2 cellular contexts compared by ENCODE assay signal in the genomic region with DNA sequence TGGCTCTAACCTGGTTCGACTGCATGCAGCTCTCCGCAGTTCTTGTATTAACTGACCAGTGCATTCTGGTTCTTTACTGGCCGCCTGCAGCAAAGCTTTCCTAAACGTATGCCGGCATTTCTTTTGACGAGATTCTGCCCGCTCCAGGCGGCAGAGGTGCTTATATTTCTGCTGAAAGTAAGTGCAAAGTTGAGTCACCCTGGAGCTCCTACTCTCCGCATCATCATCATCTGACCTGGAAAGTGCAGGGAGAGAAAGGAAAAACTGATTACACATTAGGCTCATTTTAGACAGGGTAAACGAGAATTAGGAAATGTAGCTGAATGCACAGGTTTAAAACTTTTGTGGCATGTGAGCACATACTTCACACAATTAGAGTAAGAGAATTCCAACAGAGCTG.
TF ChIP-seq lines count a peak whose summit lies in the region.

No MANE protein-coding gene starts in this region.

TF ChIP-seq in GM23338, 12 proteins besides CTCF, POLR2A, EP300 and RAD21:
- TF ChIP-seq, protein P1, sequence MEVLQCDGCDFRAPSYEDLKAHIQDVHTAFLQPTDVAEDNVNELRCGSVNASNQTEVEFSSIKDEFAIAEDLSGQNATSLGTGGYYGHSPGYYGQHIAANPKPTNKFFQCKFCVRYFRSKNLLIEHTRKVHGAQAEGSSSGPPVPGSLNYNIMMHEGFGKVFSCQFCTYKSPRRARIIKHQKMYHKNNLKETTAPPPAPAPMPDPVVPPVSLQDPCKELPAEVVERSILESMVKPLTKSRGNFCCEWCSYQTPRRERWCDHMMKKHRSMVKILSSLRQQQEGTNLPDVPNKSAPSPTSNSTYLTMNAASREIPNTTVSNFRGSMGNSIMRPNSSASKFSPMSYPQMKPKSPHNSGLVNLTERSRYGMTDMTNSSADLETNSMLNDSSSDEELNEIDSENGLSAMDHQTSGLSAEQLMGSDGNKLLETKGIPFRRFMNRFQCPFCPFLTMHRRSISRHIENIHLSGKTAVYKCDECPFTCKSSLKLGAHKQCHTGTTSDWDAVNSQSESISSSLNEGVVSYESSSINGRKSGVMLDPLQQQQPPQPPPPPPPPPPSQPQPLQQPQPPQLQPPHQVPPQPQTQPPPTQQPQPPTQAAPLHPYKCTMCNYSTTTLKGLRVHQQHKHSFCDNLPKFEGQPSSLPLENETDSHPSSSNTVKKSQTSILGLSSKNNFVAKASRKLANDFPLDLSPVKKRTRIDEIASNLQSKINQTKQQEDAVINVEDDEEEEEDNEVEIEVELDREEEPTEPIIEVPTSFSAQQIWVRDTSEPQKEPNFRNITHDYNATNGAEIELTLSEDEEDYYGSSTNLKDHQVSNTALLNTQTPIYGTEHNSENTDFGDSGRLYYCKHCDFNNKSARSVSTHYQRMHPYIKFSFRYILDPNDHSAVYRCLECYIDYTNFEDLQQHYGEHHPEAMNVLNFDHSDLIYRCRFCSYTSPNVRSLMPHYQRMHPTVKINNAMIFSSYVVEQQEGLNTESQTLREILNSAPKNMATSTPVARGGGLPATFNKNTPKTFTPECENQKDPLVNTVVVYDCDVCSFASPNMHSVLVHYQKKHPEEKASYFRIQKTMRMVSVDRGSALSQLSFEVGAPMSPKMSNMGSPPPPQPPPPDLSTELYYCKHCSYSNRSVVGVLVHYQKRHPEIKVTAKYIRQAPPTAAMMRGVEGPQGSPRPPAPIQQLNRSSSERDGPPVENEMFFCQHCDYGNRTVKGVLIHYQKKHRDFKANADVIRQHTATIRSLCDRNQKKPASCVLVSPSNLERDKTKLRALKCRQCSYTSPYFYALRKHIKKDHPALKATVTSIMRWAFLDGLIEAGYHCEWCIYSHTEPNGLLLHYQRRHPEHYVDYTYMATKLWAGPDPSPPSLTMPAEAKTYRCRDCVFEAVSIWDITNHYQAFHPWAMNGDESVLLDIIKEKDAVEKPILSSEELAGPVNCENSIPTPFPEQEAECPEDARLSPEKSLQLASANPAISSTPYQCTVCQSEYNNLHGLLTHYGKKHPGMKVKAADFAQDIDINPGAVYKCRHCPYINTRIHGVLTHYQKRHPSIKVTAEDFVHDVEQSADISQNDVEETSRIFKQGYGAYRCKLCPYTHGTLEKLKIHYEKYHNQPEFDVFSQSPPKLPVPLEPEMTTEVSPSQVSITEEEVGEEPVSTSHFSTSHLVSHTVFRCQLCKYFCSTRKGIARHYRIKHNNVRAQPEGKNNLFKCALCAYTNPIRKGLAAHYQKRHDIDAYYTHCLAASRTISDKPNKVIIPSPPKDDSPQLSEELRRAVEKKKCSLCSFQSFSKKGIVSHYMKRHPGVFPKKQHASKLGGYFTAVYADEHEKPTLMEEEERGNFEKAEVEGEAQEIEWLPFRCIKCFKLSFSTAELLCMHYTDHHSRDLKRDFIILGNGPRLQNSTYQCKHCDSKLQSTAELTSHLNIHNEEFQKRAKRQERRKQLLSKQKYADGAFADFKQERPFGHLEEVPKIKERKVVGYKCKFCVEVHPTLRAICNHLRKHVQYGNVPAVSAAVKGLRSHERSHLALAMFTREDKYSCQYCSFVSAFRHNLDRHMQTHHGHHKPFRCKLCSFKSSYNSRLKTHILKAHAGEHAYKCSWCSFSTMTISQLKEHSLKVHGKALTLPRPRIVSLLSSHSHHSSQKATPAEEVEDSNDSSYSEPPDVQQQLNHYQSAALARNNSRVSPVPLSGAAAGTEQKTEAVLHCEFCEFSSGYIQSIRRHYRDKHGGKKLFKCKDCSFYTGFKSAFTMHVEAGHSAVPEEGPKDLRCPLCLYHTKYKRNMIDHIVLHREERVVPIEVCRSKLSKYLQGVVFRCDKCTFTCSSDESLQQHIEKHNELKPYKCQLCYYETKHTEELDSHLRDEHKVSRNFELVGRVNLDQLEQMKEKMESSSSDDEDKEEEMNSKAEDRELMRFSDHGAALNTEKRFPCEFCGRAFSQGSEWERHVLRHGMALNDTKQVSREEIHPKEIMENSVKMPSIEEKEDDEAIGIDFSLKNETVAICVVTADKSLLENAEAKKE (CRISPR knock-in tag; IDR thresholded peaks at IDR 0.05), result no peak
- TF ChIP-seq EZH2 (IDR thresholded peaks at IDR 0.05; ENCODE audit: low read depth, unreplicated experiment) (no peak), STAT1 (IDR thresholded peaks at IDR 0.05; ENCODE audit: unreplicated experiment) (no peak), POLR2AphosphoS5 (IDR thresholded peaks at IDR 0.05; ENCODE audit: low read depth) (no peak), NANOG (IDR thresholded peaks at IDR 0.05; ENCODE audit: borderline replicate concordance) (no peak), ZNF114 (CRISPR knock-in tag; IDR thresholded peaks at IDR 0.05) (no peak), EZH2phosphoT487 (IDR thresholded peaks at IDR 0.05; ENCODE audit: unreplicated experiment) (no peak)
- TF ChIP-seq, protein P2, sequence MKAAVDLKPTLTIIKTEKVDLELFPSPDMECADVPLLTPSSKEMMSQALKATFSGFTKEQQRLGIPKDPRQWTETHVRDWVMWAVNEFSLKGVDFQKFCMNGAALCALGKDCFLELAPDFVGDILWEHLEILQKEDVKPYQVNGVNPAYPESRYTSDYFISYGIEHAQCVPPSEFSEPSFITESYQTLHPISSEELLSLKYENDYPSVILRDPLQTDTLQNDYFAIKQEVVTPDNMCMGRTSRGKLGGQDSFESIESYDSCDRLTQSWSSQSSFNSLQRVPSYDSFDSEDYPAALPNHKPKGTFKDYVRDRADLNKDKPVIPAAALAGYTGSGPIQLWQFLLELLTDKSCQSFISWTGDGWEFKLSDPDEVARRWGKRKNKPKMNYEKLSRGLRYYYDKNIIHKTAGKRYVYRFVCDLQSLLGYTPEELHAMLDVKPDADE (IDR thresholded peaks at IDR 0.05), result no peak
TF ChIP-seq in GM23338: peak in this region for 0.

TF ChIP-seq in WTC11, 78 proteins besides CTCF, POLR2A, EP300 and RAD21 (continued from another document):
- TF ChIP-seq, protein P3, sequence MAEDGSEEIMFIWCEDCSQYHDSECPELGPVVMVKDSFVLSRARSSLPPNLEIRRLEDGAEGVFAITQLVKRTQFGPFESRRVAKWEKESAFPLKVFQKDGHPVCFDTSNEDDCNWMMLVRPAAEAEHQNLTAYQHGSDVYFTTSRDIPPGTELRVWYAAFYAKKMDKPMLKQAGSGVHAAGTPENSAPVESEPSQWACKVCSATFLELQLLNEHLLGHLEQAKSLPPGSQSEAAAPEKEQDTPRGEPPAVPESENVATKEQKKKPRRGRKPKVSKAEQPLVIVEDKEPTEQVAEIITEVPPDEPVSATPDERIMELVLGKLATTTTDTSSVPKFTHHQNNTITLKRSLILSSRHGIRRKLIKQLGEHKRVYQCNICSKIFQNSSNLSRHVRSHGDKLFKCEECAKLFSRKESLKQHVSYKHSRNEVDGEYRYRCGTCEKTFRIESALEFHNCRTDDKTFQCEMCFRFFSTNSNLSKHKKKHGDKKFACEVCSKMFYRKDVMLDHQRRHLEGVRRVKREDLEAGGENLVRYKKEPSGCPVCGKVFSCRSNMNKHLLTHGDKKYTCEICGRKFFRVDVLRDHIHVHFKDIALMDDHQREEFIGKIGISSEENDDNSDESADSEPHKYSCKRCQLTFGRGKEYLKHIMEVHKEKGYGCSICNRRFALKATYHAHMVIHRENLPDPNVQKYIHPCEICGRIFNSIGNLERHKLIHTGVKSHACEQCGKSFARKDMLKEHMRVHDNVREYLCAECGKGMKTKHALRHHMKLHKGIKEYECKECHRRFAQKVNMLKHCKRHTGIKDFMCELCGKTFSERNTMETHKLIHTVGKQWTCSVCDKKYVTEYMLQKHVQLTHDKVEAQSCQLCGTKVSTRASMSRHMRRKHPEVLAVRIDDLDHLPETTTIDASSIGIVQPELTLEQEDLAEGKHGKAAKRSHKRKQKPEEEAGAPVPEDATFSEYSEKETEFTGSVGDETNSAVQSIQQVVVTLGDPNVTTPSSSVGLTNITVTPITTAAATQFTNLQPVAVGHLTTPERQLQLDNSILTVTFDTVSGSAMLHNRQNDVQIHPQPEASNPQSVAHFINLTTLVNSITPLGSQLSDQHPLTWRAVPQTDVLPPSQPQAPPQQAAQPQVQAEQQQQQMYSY (CRISPR knock-in tag; IDR thresholded peaks at IDR 0.05), result no peak
- TF ChIP-seq JAZF1 (CRISPR knock-in tag; IDR thresholded peaks at IDR 0.05) (no peak), ESRRA (CRISPR knock-in tag; IDR thresholded peaks at IDR 0.05; ENCODE audit: borderline replicate concordance) (no peak), KAT7 (CRISPR knock-in tag; IDR thresholded peaks at IDR 0.05; ENCODE audit: borderline replicate concordance) (no peak)
- TF ChIP-seq, protein P4, sequence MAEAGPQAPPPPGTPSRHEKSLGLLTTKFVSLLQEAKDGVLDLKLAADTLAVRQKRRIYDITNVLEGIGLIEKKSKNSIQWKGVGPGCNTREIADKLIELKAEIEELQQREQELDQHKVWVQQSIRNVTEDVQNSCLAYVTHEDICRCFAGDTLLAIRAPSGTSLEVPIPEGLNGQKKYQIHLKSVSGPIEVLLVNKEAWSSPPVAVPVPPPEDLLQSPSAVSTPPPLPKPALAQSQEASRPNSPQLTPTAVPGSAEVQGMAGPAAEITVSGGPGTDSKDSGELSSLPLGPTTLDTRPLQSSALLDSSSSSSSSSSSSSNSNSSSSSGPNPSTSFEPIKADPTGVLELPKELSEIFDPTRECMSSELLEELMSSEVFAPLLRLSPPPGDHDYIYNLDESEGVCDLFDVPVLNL (CRISPR knock-in tag; IDR thresholded peaks at IDR 0.05; ENCODE audit: borderline replicate concordance, low read depth), result no peak
- TF ChIP-seq, protein P5, sequence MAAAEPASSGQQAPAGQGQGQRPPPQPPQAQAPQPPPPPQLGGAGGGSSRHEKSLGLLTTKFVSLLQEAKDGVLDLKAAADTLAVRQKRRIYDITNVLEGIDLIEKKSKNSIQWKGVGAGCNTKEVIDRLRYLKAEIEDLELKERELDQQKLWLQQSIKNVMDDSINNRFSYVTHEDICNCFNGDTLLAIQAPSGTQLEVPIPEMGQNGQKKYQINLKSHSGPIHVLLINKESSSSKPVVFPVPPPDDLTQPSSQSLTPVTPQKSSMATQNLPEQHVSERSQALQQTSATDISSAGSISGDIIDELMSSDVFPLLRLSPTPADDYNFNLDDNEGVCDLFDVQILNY (CRISPR knock-in tag; IDR thresholded peaks at IDR 0.05), result no peak
- TF ChIP-seq, protein P6, sequence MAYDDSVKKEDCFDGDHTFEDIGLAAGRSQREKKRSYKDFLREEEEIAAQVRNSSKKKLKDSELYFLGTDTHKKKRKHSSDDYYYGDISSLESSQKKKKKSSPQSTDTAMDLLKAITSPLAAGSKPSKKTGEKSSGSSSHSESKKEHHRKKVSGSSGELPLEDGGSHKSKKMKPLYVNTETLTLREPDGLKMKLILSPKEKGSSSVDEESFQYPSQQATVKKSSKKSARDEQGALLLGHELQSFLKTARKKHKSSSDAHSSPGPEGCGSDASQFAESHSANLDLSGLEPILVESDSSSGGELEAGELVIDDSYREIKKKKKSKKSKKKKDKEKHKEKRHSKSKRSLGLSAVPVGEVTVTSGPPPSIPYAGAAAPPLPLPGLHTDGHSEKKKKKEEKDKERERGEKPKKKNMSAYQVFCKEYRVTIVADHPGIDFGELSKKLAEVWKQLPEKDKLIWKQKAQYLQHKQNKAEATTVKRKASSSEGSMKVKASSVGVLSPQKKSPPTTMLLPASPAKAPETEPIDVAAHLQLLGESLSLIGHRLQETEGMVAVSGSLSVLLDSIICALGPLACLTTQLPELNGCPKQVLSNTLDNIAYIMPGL (CRISPR knock-in tag; IDR thresholded peaks at IDR 0.05), result no peak
- TF ChIP-seq, protein P7, sequence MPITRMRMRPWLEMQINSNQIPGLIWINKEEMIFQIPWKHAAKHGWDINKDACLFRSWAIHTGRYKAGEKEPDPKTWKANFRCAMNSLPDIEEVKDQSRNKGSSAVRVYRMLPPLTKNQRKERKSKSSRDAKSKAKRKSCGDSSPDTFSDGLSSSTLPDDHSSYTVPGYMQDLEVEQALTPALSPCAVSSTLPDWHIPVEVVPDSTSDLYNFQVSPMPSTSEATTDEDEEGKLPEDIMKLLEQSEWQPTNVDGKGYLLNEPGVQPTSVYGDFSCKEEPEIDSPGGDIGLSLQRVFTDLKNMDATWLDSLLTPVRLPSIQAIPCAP (CRISPR knock-in tag; IDR thresholded peaks at IDR 0.05), result no peak
TF ChIP-seq in WTC11: peak in this region for 0.
